2 cellular contexts compared by ENCODE assay signal in genomic region chr19:41929536-41930071, GRCh38.
TF ChIP-seq lines count a peak whose summit lies in the region.

No MANE protein-coding gene starts in this region.

TF ChIP-seq in HepG2, 621 proteins besides CTCF, POLR2A, EP300 and RAD21:
- TF ChIP-seq ZNF468 (CRISPR knock-in tag; IDR thresholded peaks at IDR 0.05): no peak
- no peak for TF ChIP-seq ZKSCAN5 (CRISPR knock-in tag; IDR thresholded peaks at IDR 0.05)
- no peak for TF ChIP-seq EED (CRISPR knock-in tag; IDR thresholded peaks at IDR 0.05)
- no peak for TF ChIP-seq CCAR2 (optimal IDR thresholded peaks at IDR 0.05; ENCODE audit: low read depth, low read length)
- peak; percentile 83 for TF ChIP-seq ZNF629 (CRISPR knock-in tag; conservative IDR thresholded peaks at IDR 0.05)

TF ChIP-seq in endothelial cell of umbilical vein, 7 proteins besides CTCF, POLR2A, EP300 and RAD21:
- TF ChIP-seq, protein P1, sequence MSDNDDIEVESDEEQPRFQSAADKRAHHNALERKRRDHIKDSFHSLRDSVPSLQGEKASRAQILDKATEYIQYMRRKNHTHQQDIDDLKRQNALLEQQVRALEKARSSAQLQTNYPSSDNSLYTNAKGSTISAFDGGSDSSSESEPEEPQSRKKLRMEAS (IDR thresholded peaks at IDR 0.05; ENCODE audit: insufficient read depth, insufficient read length): no peak
- peak; percentile 95 for TF ChIP-seq EZH2 (IDR thresholded peaks at IDR 0.05; ENCODE audit: borderline replicate concordance, low read depth, low read length, severe bottlenecking)
